31 cellular contexts compared by ENCODE assay signal in the genomic region with DNA sequence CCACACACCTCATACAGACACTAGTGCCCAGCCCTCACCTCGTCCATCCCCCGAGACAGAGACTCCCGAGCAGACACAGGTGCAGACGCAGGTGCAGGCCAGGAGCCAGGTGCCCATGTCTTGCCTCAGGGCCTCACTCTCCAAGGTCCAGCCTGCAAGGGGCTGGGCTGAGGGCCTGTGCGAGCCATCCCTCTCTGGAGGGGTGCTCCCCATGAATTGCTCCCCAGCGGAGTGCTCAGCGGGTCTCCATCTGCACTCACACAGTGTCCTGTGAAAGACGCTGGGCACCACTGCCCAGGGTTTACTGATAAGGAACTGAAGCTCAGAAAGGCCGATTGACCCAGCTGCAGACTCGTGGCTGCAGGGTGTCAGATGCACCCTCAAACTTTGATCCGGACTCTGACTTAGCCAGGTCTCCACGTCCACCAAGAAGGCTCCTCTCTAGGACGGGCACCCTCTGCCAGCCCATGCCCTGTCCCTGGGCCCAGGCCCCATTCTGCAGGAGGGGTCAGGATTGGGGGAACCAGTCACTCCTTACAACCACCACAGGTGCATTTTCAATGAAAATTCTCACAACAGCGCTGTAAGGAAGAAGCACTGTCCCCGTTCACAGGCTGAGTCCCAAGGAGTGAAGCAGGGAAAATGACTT. TPM values are rescaled to one million over a fixed set of nuclear protein-coding genes. Genes with fewer than 3 reads are reported as not detected.
DNase-seq lines count a peak whose midpoint lies in the region; ATAC-seq and TF ChIP-seq lines count a peak whose summit lies in the region.
"Had no signal": no experiment of that assay in that cellular context is flagged by ENCODE, and none has a peak within 500 bp of the region (broad histone marks: within the 10 kb centered on the region; RNA-seq: fewer than 3 reads in every experiment).

No MANE protein-coding gene starts in this region.

- no peak overlapping the region for H3K27ac ChIP-seq in CD4-positive, alpha-beta memory T cell (ENCODE audit: low read depth, low read length)
- H3K27ac ChIP-seq in osteoblast (ENCODE audit: low read depth, low read length): no peak overlapping the region
- H3K27ac ChIP-seq: 22Rv1, esophagus muscularis mucosa, KMS-11, prostate gland had no signal

- H4K20me1 ChIP-seq in osteoblast (ENCODE audit: insufficient read depth, low read length): no peaks in the 10 kb centered on the region

- no peaks in the 10 kb centered on the region for H3K9me3 ChIP-seq in CD4-positive, alpha-beta memory T cell (ENCODE audit: control insufficient read depth in 1 of 2, low read length in 2 of 2)
- H3K9me3 ChIP-seq in osteoblast (ENCODE audit: low read depth, low read length): no peaks in the 10 kb centered on the region
- H3K9me3 ChIP-seq: esophagus muscularis mucosa, prostate gland had no signal

- peaks cover 17% of the 10 kb centered on the region for H3K4me1 ChIP-seq in CD4-positive, alpha-beta memory T cell (ENCODE audit: insufficient read depth, low read length)
- no peaks in the 10 kb centered on the region for H3K4me1 ChIP-seq in osteoblast (ENCODE audit: insufficient read depth, low read length)
- H3K4me1 ChIP-seq: esophagus muscularis mucosa, prostate gland had no signal

- H3K27me3 ChIP-seq in CD4-positive, alpha-beta memory T cell (ENCODE audit: insufficient read depth, low read length): no peaks in the 10 kb centered on the region
- H3K27me3 ChIP-seq in osteoblast (ENCODE audit: insufficient read depth, low read length): no peaks in the 10 kb centered on the region
- H3K27me3 ChIP-seq: esophagus muscularis mucosa had no signal

- intact Hi-C loops in CD4-positive, alpha-beta memory T cell (cut with micrococcal nuclease): no loop called here

- POLR2A ChIA-PET in CD4-positive, alpha-beta memory T cell (lab: Charles Lee; ENCODE audit: partially characterized antibody): no interaction called here

- H3K4me3 Mint-ChIP-seq in CD4-positive, alpha-beta memory T cell: no peak overlapping the region
- no peak overlapping the region for H3K4me3 Mint-ChIP-seq in activated naive CD8-positive, alpha-beta T cell treated with anti-CD3 and anti-CD28 coated beads for 36 hours
- H3K4me3 Mint-ChIP-seq: activated CD4-positive, alpha-beta T cell treated with anti-CD3 and anti-CD28 coated beads for 36 hours; CD14-positive monocyte; dendritic cell treated with granulocyte-macrophage colony-stimulating factor and Interleukin-4, amounts not matched to agents 40 ng/mL and 50 ng/mL, for 4 days; HFFc6; T-helper 2 cell treated with Interferon-gamma antibody and Interleukin-4, amounts not matched to agents 5 μg/mL and 100 μg/mL, for 36 hours had no signal

- no peaks in the 10 kb centered on the region for H3K36me3 ChIP-seq in CD4-positive, alpha-beta memory T cell (ENCODE audit: insufficient read depth, low read length)
- H3K36me3 ChIP-seq in osteoblast (ENCODE audit: insufficient read depth, low read length): no peaks in the 10 kb centered on the region
- H3K36me3 ChIP-seq: esophagus muscularis mucosa, prostate gland had no signal

- H3K27me3 Mint-ChIP-seq in CD4-positive, alpha-beta memory T cell: no peaks in the 10 kb centered on the region
- H3K27me3 Mint-ChIP-seq in activated naive CD8-positive, alpha-beta T cell treated with anti-CD3 and anti-CD28 coated beads for 36 hours: no peaks in the 10 kb centered on the region
- H3K27me3 Mint-ChIP-seq: activated CD4-positive, alpha-beta T cell treated with anti-CD3 and anti-CD28 coated beads for 36 hours; dendritic cell treated with granulocyte-macrophage colony-stimulating factor and Interleukin-4, amounts not matched to agents 40 ng/mL and 50 ng/mL, for 4 days had no signal

- CTCF ChIA-PET in CD4-positive, alpha-beta memory T cell (lab: Charles Lee; ENCODE audit: partially characterized antibody): no interaction called here

- H3K9me3 Mint-ChIP-seq in CD4-positive, alpha-beta memory T cell: no peaks in the 10 kb centered on the region
- H3K9me3 Mint-ChIP-seq in activated naive CD8-positive, alpha-beta T cell treated with anti-CD3 and anti-CD28 coated beads for 36 hours: no peaks in the 10 kb centered on the region
- H3K9me3 Mint-ChIP-seq: CD14-positive monocyte; dendritic cell treated with granulocyte-macrophage colony-stimulating factor and Interleukin-4, amounts not matched to agents 40 ng/mL and 50 ng/mL, for 4 days; HFFc6; T-helper 2 cell treated with Interferon-gamma antibody and Interleukin-4, amounts not matched to agents 5 μg/mL and 100 μg/mL, for 36 hours had no signal

- ATAC-seq in HG03039 (IDR thresholded peaks at IDR 0.05; ENCODE audit: unreplicated experiment): no peak
- ATAC-seq: activated CD4-positive, alpha-beta T cell treated with anti-CD3 and anti-CD28 coated beads for 36 hours; sciatic nerve had no signal

- H2AFZ ChIP-seq in osteoblast (ENCODE audit: low read length): no peak overlapping the region

- no peak overlapping the region for H3K4me3 ChIP-seq in CD4-positive, alpha-beta memory T cell (ENCODE audit: low read length in 2 of 2)
- H3K4me3 ChIP-seq in osteoblast (ENCODE audit: insufficient read depth, low read length): no peak overlapping the region
- H3K4me3 ChIP-seq: esophagus muscularis mucosa, prostate gland had no signal

- peaks cover 16 to 35% (median 27%) of the 10 kb centered on the region in 4 donors for H3K4me1 Mint-ChIP-seq in CD4-positive, alpha-beta memory T cell
- H3K4me1 Mint-ChIP-seq in activated naive CD8-positive, alpha-beta T cell treated with anti-CD3 and anti-CD28 coated beads for 36 hours: peaks cover 22% of the 10 kb centered on the region

- no peak overlapping the region for H3K4me2 ChIP-seq in osteoblast (ENCODE audit: insufficient read depth, low read length)
- H3K4me2 ChIP-seq: KMS-11 had no signal

- no peak for TF ChIP-seq CTCF in osteoblast (IDR thresholded peaks at IDR 0.05; ENCODE audit: extremely low read depth, low read depth, low read length)

- no peaks in the 10 kb centered on the region for H3K79me2 ChIP-seq in osteoblast (ENCODE audit: insufficient read depth, low read length)

- no peaks in the 10 kb centered on the region for H3K36me3 Mint-ChIP-seq in CD4-positive, alpha-beta memory T cell
- H3K36me3 Mint-ChIP-seq in activated naive CD8-positive, alpha-beta T cell treated with anti-CD3 and anti-CD28 coated beads for 36 hours: peaks cover 2% of the 10 kb centered on the region

- H3K27ac Mint-ChIP-seq in CD4-positive, alpha-beta memory T cell: peak overlapping the region in 5 of 7 donors; percentile 31 to 68 (median 47)
- peak overlapping the region; percentile 16 for H3K27ac Mint-ChIP-seq in activated naive CD8-positive, alpha-beta T cell treated with anti-CD3 and anti-CD28 coated beads for 36 hours
- H3K27ac Mint-ChIP-seq: activated CD4-positive, alpha-beta T cell treated with anti-CD3 and anti-CD28 coated beads for 36 hours; HFFc6; T-helper 2 cell treated with Interferon-gamma antibody and Interleukin-4, amounts not matched to agents 5 μg/mL and 100 μg/mL, for 36 hours had no signal

- DNase-seq in NCI-H146 (lab: John Stamatoyannopoulos, UW) (peak; percentile 58), NCI-H146 treated with DMSO at 0.1 percent for 48 hours (lab: John Stamatoyannopoulos, UW; ENCODE audit: unreplicated experiment) (no peak), osteoblast (ENCODE audit: insufficient read length, low spot score, missing footprints) (peak; percentile 25), HT-29 (ENCODE audit: low spot score) (no peak)
- no peak for DNase-seq in CD4-positive, alpha-beta memory T cell
- DNase-seq in activated naive CD8-positive, alpha-beta T cell treated with anti-CD3 and anti-CD28 coated beads for 36 hours: no peak
- DNase-seq in effector CD8-positive, alpha-beta T cell (lab: John Stamatoyannopoulos, UW): no peak
- DNase-seq: activated CD4-positive, alpha-beta T cell treated with anti-CD3 and anti-CD28 coated beads for 36 hours; activated gamma-delta T cell treated with Interleukin-2 at 50 U/mL for 16 hours; central memory CD4-positive, alpha-beta T cell; DMS79 treated with DMSO at 0.1 percent for 48 hours; foreskin fibroblast; GDM1; HFFc6; mesenchymal stem cell; NCI-H2081 treated with DMSO at 0.1 percent for 48 hours; NCI-H2227 treated with DMSO at 0.1 percent for 48 hours; NCI-H526; SHP77 treated with DMSO at 0.1 percent for 48 hours; stimulated activated CD4-positive, alpha-beta T cell treated with anti-CD3 and anti-CD28 coated beads, Interleukin-4, amount 100 ng/mL, for 1 hour; substantia nigra; trophoblast cell had no signal

RNA-seq across cellular contexts. Expression of gene POLR3K, which starts 16.9 kb away (rescaled TPM):
- 10 to 100 TPM; 19.9 to 21.7 TPM for total RNA-seq in CD4-positive, alpha-beta memory T cell
- polyA plus RNA-seq in CD4-positive, alpha-beta memory T cell: 10 to 100 TPM; 41.5 to 43.1 TPM
- total RNA-seq in activated naive CD8-positive, alpha-beta T cell treated with anti-CD3 and anti-CD28 coated beads for 36 hours: 10 to 100 TPM; 55.3 to 56.0 TPM
- total RNA-seq in osteoblast: 1.4 and 2.1 TPM in 2 replicates
- total RNA-seq in HT-29 (2014; rRNA removed; shearing (Covaris generic)): 19.8 and 26.8 TPM in 2 replicates

RNA-seq across cellular contexts. Expression of gene SNRNP25, which starts 17.2 kb away (rescaled TPM):
- total RNA-seq in CD4-positive, alpha-beta memory T cell: 10 to 100 TPM in 1 of 2 experiments, 1 to 10 TPM in 1; 10.0 to 10.2 TPM
- polyA plus RNA-seq in CD4-positive, alpha-beta memory T cell: 10 to 100 TPM; 12.5 to 20.1 TPM
- total RNA-seq in activated naive CD8-positive, alpha-beta T cell treated with anti-CD3 and anti-CD28 coated beads for 36 hours: 100 to 1,000 TPM in 1 of 2 experiments, 10 to 100 TPM in 1; 98.4 to 103 TPM
- total RNA-seq in osteoblast: 9.4 and 14.5 TPM in 2 replicates
- total RNA-seq in HT-29 (2014; rRNA removed; shearing (Covaris generic)): 64.8 and 67.5 TPM in 2 replicates

RNA-seq across cellular contexts. Expression of gene RHBDF1, which starts 36.0 kb away (rescaled TPM):
- not detected for total RNA-seq in CD4-positive, alpha-beta memory T cell
- not detected for polyA plus RNA-seq in CD4-positive, alpha-beta memory T cell
- total RNA-seq in activated naive CD8-positive, alpha-beta T cell treated with anti-CD3 and anti-CD28 coated beads for 36 hours: under 1 TPM in 1 of 2 experiments, not detected in 1; 0.41 TPM
- 32.2 and 39.5 TPM in 2 replicates for total RNA-seq in osteoblast
- 265 and 291 TPM in 2 replicates for total RNA-seq in HT-29 (2014; rRNA removed; shearing (Covaris generic))
- polyA plus RNA-seq: CD14-positive monocyte had no signal

RNA-seq across cellular contexts. Expression of gene MPG, which starts 41.6 kb away (rescaled TPM):
- 10 to 100 TPM; 30.7 TPM for total RNA-seq in CD4-positive, alpha-beta memory T cell
- polyA plus RNA-seq in CD4-positive, alpha-beta memory T cell: 10 to 100 TPM; 58.1 to 82.6 TPM
- total RNA-seq in activated naive CD8-positive, alpha-beta T cell treated with anti-CD3 and anti-CD28 coated beads for 36 hours: 10 to 100 TPM; 51.6 to 56.7 TPM
- total RNA-seq in osteoblast: 180 and 189 TPM in 2 replicates
- total RNA-seq in HT-29 (2014; rRNA removed; shearing (Covaris generic)): 332 and 334 TPM in 2 replicates

Comparison
In these comparisons a context has a peak if more than half of its experiments do, and no peak if none do; other contexts are left out.
1. DNase-seq: peak in NCI-H146 (single experiment) and osteoblast (single experiment); none in NCI-H146 treated with DMSO at 0.1 percent for 48 hours (single experiment), CD4-positive, alpha-beta memory T cell (0 of 5), activated naive CD8-positive, alpha-beta T cell treated with anti-CD3 and anti-CD28 coated beads for 36 hours (single experiment), effector CD8-positive, alpha-beta T cell (single experiment) and HT-29 (single experiment).
2. RNA of gene RHBDF1, which starts 36.0 kb away (total RNA-seq): 265 to 291 TPM in HT-29 and 32.2 to 39.5 TPM in osteoblast; not detected in CD4-positive, alpha-beta memory T cell and 0.41 TPM in activated naive CD8-positive, alpha-beta T cell treated with anti-CD3 and anti-CD28 coated beads for 36 hours; every median in the first group is over 10 times any median in the second.